Comparison of ENCODE assay signal across 9 cellular contexts in the genomic region with DNA sequence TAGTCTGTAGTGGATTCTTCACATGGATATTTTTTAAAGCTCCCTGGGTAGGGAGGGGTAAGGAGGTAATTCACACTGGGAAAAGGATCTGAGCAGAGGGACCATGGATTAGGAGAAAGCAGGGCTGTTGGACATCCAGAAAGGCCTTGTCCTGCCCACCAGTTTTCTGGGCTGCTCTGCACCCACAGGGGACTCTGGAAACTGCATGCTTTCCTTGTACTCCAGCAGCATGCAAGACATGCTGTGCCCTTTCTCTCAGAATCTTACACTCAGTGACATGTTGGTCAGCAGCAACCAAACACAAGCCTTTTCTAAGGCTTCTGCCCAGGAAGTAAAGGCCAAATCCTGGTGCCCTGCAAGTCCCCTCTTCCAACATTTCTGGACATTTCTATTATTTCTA. TPM values are rescaled to one million over a fixed set of nuclear protein-coding genes. Genes with fewer than 3 reads are reported as not detected.
DNase-seq lines count a peak whose midpoint lies in the region; ATAC-seq and TF ChIP-seq lines count a peak whose summit lies in the region.
"Had no signal": no experiment of that assay in that cellular context is flagged by ENCODE, and none has a peak within 500 bp of the region (broad histone marks: within the 10 kb centered on the region; RNA-seq: fewer than 3 reads in every experiment).

No MANE protein-coding gene starts in this region.

- no peaks in the 10 kb centered on the region for H3K36me3 ChIP-seq in H7 (replicated peaks; ENCODE audit: control insufficient read depth, insufficient read depth, low read length)
- no peaks in the 10 kb centered on the region for H3K36me3 ChIP-seq in effector memory CD4-positive, alpha-beta T cell (ENCODE audit: control insufficient read depth, insufficient read depth, low read length)

- peaks cover 34% of the 10 kb centered on the region for H3K27me3 ChIP-seq in H7 (ENCODE audit: control insufficient read depth, insufficient read depth, low read length)
- no peaks in the 10 kb centered on the region for H3K27me3 ChIP-seq in effector memory CD4-positive, alpha-beta T cell (replicated peaks; ENCODE audit: control insufficient read depth, insufficient read depth, low read length, poor library complexity, severe bottlenecking)

- H3K9me3 ChIP-seq in effector memory CD4-positive, alpha-beta T cell (ENCODE audit: control insufficient read depth, low read length): no peaks in the 10 kb centered on the region

- H3K4me3 ChIP-seq in AG09309 (ENCODE audit: control insufficient read depth, low read depth, low read length) (no peak overlapping the region), H7 (ENCODE audit: insufficient read depth, low read depth, low read length) (no peak overlapping the region)
- H3K4me3 ChIP-seq in effector memory CD4-positive, alpha-beta T cell (ENCODE audit: insufficient read depth, low read depth, low read length, poor library complexity, severe bottlenecking): no peak overlapping the region

- DNase-seq in AG09309 (ENCODE audit: low read depth) (no peak), H7 (peak; percentile 23), caudate nucleus (lab: John Stamatoyannopoulos, UW) (peak in 12 of 61 donors; percentile 9 to 34 (median 20)), left kidney (ENCODE audit: low read depth, low spot score) (peak; percentile 50)
- DNase-seq in activated effector memory CD4-positive, alpha-beta T cell treated with anti-CD3 and anti-CD28 coated beads, Interleukin-2, amount 50 U/mL, for 16 hours: no peak
- no peak for DNase-seq in effector memory CD4-positive, alpha-beta T cell
- DNase-seq: glutamatergic neuron had no signal

- peak overlapping the region; percentile 9 for H3K27ac ChIP-seq in caudate nucleus (ENCODE audit: low read depth, low read length)
- no peak overlapping the region for H3K27ac ChIP-seq in effector memory CD4-positive, alpha-beta T cell (ENCODE audit: insufficient read depth, low read length, poor library complexity, severe bottlenecking)

- H3K4me1 ChIP-seq in effector memory CD4-positive, alpha-beta T cell (ENCODE audit: control insufficient read depth, insufficient read depth, low read length, poor library complexity, severe bottlenecking): no peaks in the 10 kb centered on the region

- TF ChIP-seq CTCF in AG09309 (IDR thresholded peaks at IDR 0.05; ENCODE audit: control insufficient read depth, insufficient read depth, low read depth, low read length, missing control alignments): peak; percentile 55

- ATAC-seq in esophagus mucosa (no peak), HG03521 (IDR thresholded peaks at IDR 0.05; ENCODE audit: unreplicated experiment) (no peak)

RNA-seq across cellular contexts. Expression of a gene that starts 2.5 kb away (rescaled TPM):
- total RNA-seq in H7 (2014; rRNA removed; shearing (Covaris generic)): 3.9 and 5.5 TPM in 2 replicates
- 6.9 TPM for total RNA-seq in esophagus mucosa

Comparison
In these comparisons a context has a peak if more than half of its experiments do, and no peak if none do; other contexts are left out.
1. DNase-seq: peak in H7 (single experiment) and left kidney (single experiment); none in AG09309 (single experiment), activated effector memory CD4-positive, alpha-beta T cell treated with anti-CD3 and anti-CD28 coated beads, Interleukin-2, amount 50 U/mL, for 16 hours (single experiment) and effector memory CD4-positive, alpha-beta T cell (0 of 3).